ENCODE assay signal across 1 cellular context in the genomic region with DNA sequence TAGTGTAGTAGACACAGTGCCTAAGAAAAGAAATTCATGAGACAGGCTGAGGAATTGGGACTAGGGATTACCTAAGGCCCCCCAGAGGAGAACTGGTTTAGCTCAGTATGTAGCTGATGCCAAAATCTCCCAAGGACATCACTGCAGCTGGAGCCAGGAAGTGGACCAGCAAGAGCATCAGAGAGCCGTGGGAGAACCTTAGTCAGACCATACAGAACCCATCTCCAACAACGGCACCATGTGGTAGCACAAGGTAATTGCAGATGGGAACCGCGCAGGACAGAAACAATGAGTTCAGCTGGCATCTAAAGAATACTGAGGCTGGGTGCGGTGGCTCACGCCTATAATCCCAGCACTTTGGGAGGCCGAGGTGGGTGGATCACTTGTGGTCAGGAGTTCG.
TF ChIP-seq lines count a peak whose summit lies in the region.

No MANE protein-coding gene starts in this region.

TF ChIP-seq in IMR-90, 13 proteins besides CTCF, POLR2A, EP300 and RAD21:
- TF ChIP-seq USF2 (IDR thresholded peaks at IDR 0.05; ENCODE audit: low read depth, low read length), result no peak
- TF ChIP-seq RFX5 (IDR thresholded peaks at IDR 0.05; ENCODE audit: low read depth, low read length), result no peak
- no peak for TF ChIP-seq MXI1 (IDR thresholded peaks at IDR 0.05; ENCODE audit: borderline replicate concordance, low read depth, low read length)
- TF ChIP-seq ELK1 (IDR thresholded peaks at IDR 0.05; ENCODE audit: borderline replicate concordance, low read depth, low read length), result no peak
- TF ChIP-seq CEBPB (IDR thresholded peaks at IDR 0.05; ENCODE audit: low read depth, low read length), result no peak
- TF ChIP-seq RCOR1 (IDR thresholded peaks at IDR 0.05; ENCODE audit: insufficient replicate concordance, low read length), result no peak
- TF ChIP-seq MAZ (IDR thresholded peaks at IDR 0.05; ENCODE audit: borderline replicate concordance, low read depth, low read length), result no peak
- no peak for TF ChIP-seq CHD1 (IDR thresholded peaks at IDR 0.05; ENCODE audit: low read depth, low read length)
- TF ChIP-seq BHLHE40 (IDR thresholded peaks at IDR 0.05; ENCODE audit: low read depth, low read length), result no peak
- no peak for TF ChIP-seq MAFK (IDR thresholded peaks at IDR 0.05; ENCODE audit: low read depth, low read length)
- no peak for TF ChIP-seq FOS (IDR thresholded peaks at IDR 0.05; ENCODE audit: low read depth, low read length)
- TF ChIP-seq SMC3 (IDR thresholded peaks at IDR 0.05; ENCODE audit: low read depth, low read length), result no peak; the same call in 1 of the 2 replicates
- TF ChIP-seq NFE2L2 (IDR thresholded peaks at IDR 0.05; ENCODE audit: low read depth, low read length), result no peak
